ENCODE assay signal across 26 cellular contexts in genomic region chr13:21526707-21527454, GRCh38.
"Had no signal": no experiment of that assay in that cellular context is flagged by ENCODE, and none has a peak within 500 bp of the region (broad histone marks: within the 10 kb centered on the region; RNA-seq: fewer than 3 reads in every experiment).

No MANE protein-coding gene starts in this region.

- H3K9me3 Mint-ChIP-seq: activated CD4-positive, alpha-beta memory T cell treated with anti-CD3 and anti-CD28 coated beads, Interleukin-2, amount 10 ng/mL, durations not matched to agents 7 days and 5 days; activated naive CD8-positive, alpha-beta T cell treated with anti-CD3 and anti-CD28 coated beads, Interleukin-2, amount 50 U/mL, for 24 hours; endodermal cell; neural crest cell; T-helper 2 cell treated with Interferon-gamma antibody and Interleukin-4, amounts not matched to agents 5 μg/mL and 100 μg/mL, for 36 hours had no signal

- H3K9me3 ChIP-seq: tibial nerve had no signal

- H3K4me1 Mint-ChIP-seq: neural crest cell had no signal

- H3K27me3 Mint-ChIP-seq: activated CD4-positive, alpha-beta memory T cell treated with anti-CD3 and anti-CD28 coated beads, Interleukin-2, amount 10 ng/mL, durations not matched to agents 7 days and 5 days; activated CD8-positive, alpha-beta memory T cell treated with anti-CD3 and anti-CD28 coated beads, Interleukin-2, amount 10 ng/mL, durations not matched to agents 7 days and 5 days; activated naive CD8-positive, alpha-beta T cell treated with anti-CD3 and anti-CD28 coated beads, Interleukin-2, amount 50 U/mL, for 24 hours had no signal

- H3K27ac ChIP-seq: brain microvascular endothelial cell, dorsolateral prefrontal cortex, epithelial cell of prostate, tibial nerve had no signal

- ATAC-seq: activated CD8-positive, alpha-beta memory T cell treated with anti-CD3 and anti-CD28 coated beads, Interleukin-2, amount 10 ng/mL, durations not matched to agents 7 days and 5 days; activated naive CD8-positive, alpha-beta T cell treated with anti-CD3 and anti-CD28 coated beads, Interleukin-2, amount 50 U/mL, for 24 hours; left lobe of liver had no signal

- H3K4me1 ChIP-seq: tibial nerve had no signal

- H3K36me3 ChIP-seq: brain microvascular endothelial cell, tibial nerve had no signal

- H3K27ac Mint-ChIP-seq: activated CD4-positive, alpha-beta memory T cell treated with anti-CD3 and anti-CD28 coated beads, Interleukin-2, amount 10 ng/mL, durations not matched to agents 7 days and 5 days; activated CD8-positive, alpha-beta memory T cell treated with anti-CD3 and anti-CD28 coated beads, Interleukin-2, amount 10 ng/mL, durations not matched to agents 7 days and 5 days; activated naive CD8-positive, alpha-beta T cell treated with anti-CD3 and anti-CD28 coated beads, Interleukin-2, amount 50 U/mL, for 24 hours; endodermal cell; T-helper 2 cell treated with Interferon-gamma antibody and Interleukin-4, amounts not matched to agents 5 μg/mL and 100 μg/mL, for 36 hours had no signal

- DNase-seq: activated CD4-positive, alpha-beta memory T cell treated with anti-CD3 and anti-CD28 coated beads, Interleukin-2, amount 10 ng/mL, durations not matched to agents 7 days and 5 days; activated CD4-positive, alpha-beta T cell treated with anti-CD3 and anti-CD28 coated beads for 48 hours; activated CD4-positive, CD25-positive, alpha-beta regulatory T cell; activated CD8-positive, alpha-beta memory T cell treated with anti-CD3 and anti-CD28 coated beads, Interleukin-2, amount 10 ng/mL, durations not matched to agents 7 days and 5 days; activated naive CD4-positive, alpha-beta T cell; activated naive CD8-positive, alpha-beta T cell treated with anti-CD3 and anti-CD28 coated beads, Interleukin-2, amount 50 U/mL, for 24 hours; anterior cingulate cortex; brain microvascular endothelial cell; central memory CD4-positive, alpha-beta T cell; dorsolateral prefrontal cortex; endodermal cell; foreskin melanocyte; glutamatergic neuron; hypothalamus; midbrain; stimulated activated CD4-positive, alpha-beta T cell treated with anti-CD3 and anti-CD28 coated beads, Interleukin-2, amount 100 ng/mL, for 24 hours; stimulated activated naive CD4-positive, alpha-beta T cell treated with Interleukin-2 at 50 U/mL for 16 hours; substantia nigra had no signal

- FAIRE-seq: colon, keratinocyte had no signal

- H3K27me3 ChIP-seq: brain microvascular endothelial cell, dorsolateral prefrontal cortex, tibial nerve had no signal

- H3K4me3 ChIP-seq: dorsolateral prefrontal cortex, lung, tibial nerve had no signal

- H3K4me3 Mint-ChIP-seq: activated CD4-positive, alpha-beta memory T cell treated with anti-CD3 and anti-CD28 coated beads, Interleukin-2, amount 10 ng/mL, durations not matched to agents 7 days and 5 days; activated CD8-positive, alpha-beta memory T cell treated with anti-CD3 and anti-CD28 coated beads, Interleukin-2, amount 10 ng/mL, durations not matched to agents 7 days and 5 days; activated naive CD8-positive, alpha-beta T cell treated with anti-CD3 and anti-CD28 coated beads, Interleukin-2, amount 50 U/mL, for 24 hours; endodermal cell; neural crest cell; T-helper 2 cell treated with Interferon-gamma antibody and Interleukin-4, amounts not matched to agents 5 μg/mL and 100 μg/mL, for 36 hours had no signal
